18 cellular contexts compared by ENCODE assay signal in genomic region chr1:116325104-116325503, GRCh38. TPM values are rescaled to one million over a fixed set of nuclear protein-coding genes. Genes with fewer than 3 reads are reported as not detected.
DNase-seq lines count a peak whose midpoint lies in the region; ATAC-seq and TF ChIP-seq lines count a peak whose summit lies in the region.
"Had no signal": no experiment of that assay in that cellular context is flagged by ENCODE, and none has a peak within 500 bp of the region (broad histone marks: within the 10 kb centered on the region; RNA-seq: fewer than 3 reads in every experiment).

No MANE protein-coding gene starts in this region.

- H3K9me3 Mint-ChIP-seq in natural killer cell (no peaks in the 10 kb centered on the region), immature natural killer cell (no peaks in the 10 kb centered on the region), glutamatergic neuron (ENCODE audit: unreplicated experiment) (no peaks in the 10 kb centered on the region)
- no peaks in the 10 kb centered on the region for H3K9me3 Mint-ChIP-seq in natural killer cell treated with Interleukin-12 subunit alpha and Interleukin-12 subunit beta and Interleukin-15 and Interleukin-18, amount 100 ng/mL, for 72 hours
- H3K9me3 Mint-ChIP-seq in activated CD4-positive, alpha-beta memory T cell treated with anti-CD3 and anti-CD28 coated beads for 36 hours = no peaks in the 10 kb centered on the region
- H3K9me3 Mint-ChIP-seq: GM23338 had no signal

- H3K27ac Mint-ChIP-seq in natural killer cell (peak overlapping the region; percentile 84 to 90), immature natural killer cell (peak overlapping the region in 5 of 6 donors; percentile 27 to 73 (median 59)), glutamatergic neuron (ENCODE audit: unreplicated experiment) (no peak overlapping the region)
- no peak overlapping the region for H3K27ac Mint-ChIP-seq in natural killer cell treated with Interleukin-12 subunit alpha and Interleukin-12 subunit beta and Interleukin-15 and Interleukin-18, amount 100 ng/mL, for 72 hours
- H3K27ac Mint-ChIP-seq in activated CD4-positive, alpha-beta memory T cell treated with anti-CD3 and anti-CD28 coated beads for 36 hours = peak overlapping the region; percentile 54

- DNase-seq in natural killer cell = no peak
- DNase-seq in natural killer cell treated with Interleukin-12 subunit alpha and Interleukin-12 subunit beta and Interleukin-15 and Interleukin-18, amount 100 ng/mL, for 72 hours (ENCODE audit: low spot score) = no peak
- no peak for DNase-seq in activated CD4-positive, alpha-beta memory T cell treated with anti-CD3 and anti-CD28 coated beads for 36 hours
- no peak for DNase-seq in immature natural killer cell
- no peak for DNase-seq in glutamatergic neuron
- DNase-seq in activated effector memory CD4-positive, alpha-beta T cell treated with Interleukin-2 at 50 U/mL for 16 hours = no peak
- DNase-seq: caudate nucleus; erythroblast; foreskin keratinocyte; IMR-90; MG63; NCI-H1694; nucleus accumbens; stimulated activated CD4-positive, alpha-beta T cell treated with anti-CD3 and anti-CD28 coated beads, Interleukin-12 subunit alpha, Interleukin-12 subunit beta, amount 100 ng/mL, for 4 hours; substantia nigra; WERI-Rb-1 had no signal

- POLR2A ChIA-PET in activated CD4-positive, alpha-beta memory T cell treated with anti-CD3 and anti-CD28 coated beads for 36 hours (lab: Charles Lee) = interaction anchor here (1.8 kb wide), 1 partner anchor 51 kb away, joined by 6 read pairs; no protein-coding TSS in a partner anchor

- TF ChIP-seq CTCF in natural killer cell (IDR thresholded peaks at IDR 0.05) = no peak
- TF ChIP-seq CTCF in glutamatergic neuron (IDR thresholded peaks at IDR 0.05; ENCODE audit: partially characterized antibody, unreplicated experiment) = no peak

- no peaks in the 10 kb centered on the region for H3K36me3 Mint-ChIP-seq in natural killer cell
- H3K36me3 Mint-ChIP-seq in natural killer cell treated with Interleukin-12 subunit alpha and Interleukin-12 subunit beta and Interleukin-15 and Interleukin-18, amount 100 ng/mL, for 72 hours = no peaks in the 10 kb centered on the region
- no peaks in the 10 kb centered on the region for H3K36me3 Mint-ChIP-seq in activated CD4-positive, alpha-beta memory T cell treated with anti-CD3 and anti-CD28 coated beads for 36 hours
- H3K36me3 Mint-ChIP-seq in immature natural killer cell = no peaks in the 10 kb centered on the region
- H3K36me3 Mint-ChIP-seq in glutamatergic neuron (ENCODE audit: unreplicated experiment) = no peaks in the 10 kb centered on the region

- no peaks in the 10 kb centered on the region for H3K27me3 Mint-ChIP-seq in natural killer cell (ENCODE audit: low read depth in 2 of 2)
- H3K27me3 Mint-ChIP-seq in natural killer cell treated with Interleukin-12 subunit alpha and Interleukin-12 subunit beta and Interleukin-15 and Interleukin-18, amount 100 ng/mL, for 72 hours = no peaks in the 10 kb centered on the region
- H3K27me3 Mint-ChIP-seq in activated CD4-positive, alpha-beta memory T cell treated with anti-CD3 and anti-CD28 coated beads for 36 hours = no peaks in the 10 kb centered on the region
- H3K27me3 Mint-ChIP-seq in immature natural killer cell (ENCODE audit: low read depth in 3 of 3) = peaks cover 0 to 3% (median 1%) of the 10 kb centered on the region in 3 donors
- H3K27me3 Mint-ChIP-seq in glutamatergic neuron (ENCODE audit: unreplicated experiment) = peaks cover 2% of the 10 kb centered on the region

- ATAC-seq in natural killer cell (peak in 1 of 3 donors; percentile 32), HG03442 (IDR thresholded peaks at IDR 0.05; ENCODE audit: unreplicated experiment) (no peak)
- ATAC-seq in natural killer cell treated with Interleukin-12 subunit alpha and Interleukin-12 subunit beta and Interleukin-15 and Interleukin-18, amount 100 ng/mL, for 72 hours = no peak
- ATAC-seq: foreskin keratinocyte, GM23338 had no signal

- intact Hi-C loops in natural killer cell (cut with micrococcal nuclease) = no loop called here
- intact Hi-C loops in activated CD4-positive, alpha-beta memory T cell treated with anti-CD3 and anti-CD28 coated beads for 36 hours (cut with micrococcal nuclease) = no loop called here

- H3K4me3 Mint-ChIP-seq in natural killer cell (no peak overlapping the region), immature natural killer cell (peak overlapping the region in 2 of 5 donors; percentile 35 to 53), glutamatergic neuron (ENCODE audit: unreplicated experiment) (no peak overlapping the region)
- H3K4me3 Mint-ChIP-seq in natural killer cell treated with Interleukin-12 subunit alpha and Interleukin-12 subunit beta and Interleukin-15 and Interleukin-18, amount 100 ng/mL, for 72 hours = no peak overlapping the region
- H3K4me3 Mint-ChIP-seq in activated CD4-positive, alpha-beta memory T cell treated with anti-CD3 and anti-CD28 coated beads for 36 hours = no peak overlapping the region
- H3K4me3 Mint-ChIP-seq: GM23338 had no signal

- H3K4me1 Mint-ChIP-seq in natural killer cell = peaks cover 21 to 23% of the 10 kb centered on the region in 2 donors
- peaks cover 19 to 21% of the 10 kb centered on the region in 2 donors for H3K4me1 Mint-ChIP-seq in natural killer cell treated with Interleukin-12 subunit alpha and Interleukin-12 subunit beta and Interleukin-15 and Interleukin-18, amount 100 ng/mL, for 72 hours (ENCODE audit: low read depth in 2 of 2)
- peaks cover 61% of the 10 kb centered on the region for H3K4me1 Mint-ChIP-seq in activated CD4-positive, alpha-beta memory T cell treated with anti-CD3 and anti-CD28 coated beads for 36 hours (ENCODE audit: low read depth)
- peaks cover 22 to 28% of the 10 kb centered on the region in 2 donors for H3K4me1 Mint-ChIP-seq in immature natural killer cell
- no peaks in the 10 kb centered on the region for H3K4me1 Mint-ChIP-seq in glutamatergic neuron (ENCODE audit: low read depth, unreplicated experiment)

- CTCF ChIA-PET in activated CD4-positive, alpha-beta memory T cell treated with anti-CD3 and anti-CD28 coated beads for 36 hours (lab: Charles Lee) = interaction anchor here (0.8 to 1.8 kb wide), 2 partner anchors 159 to 186 kb away, joined by 3 to 4 read pairs; no protein-coding TSS in a partner anchor

RNA-seq across cellular contexts. Expression of gene ATP1A1, which starts 47.9 kb away (rescaled TPM):
- total RNA-seq in natural killer cell (100 to 1,000 TPM; 134 to 144 (median 140) TPM), glutamatergic neuron (ENCODE audit: unreplicated experiment) (78.4 TPM)
- total RNA-seq in natural killer cell treated with Interleukin-12 subunit alpha and Interleukin-12 subunit beta and Interleukin-15 and Interleukin-18, amount 100 ng/mL, for 72 hours = 100 to 1,000 TPM; 208 to 285 TPM
- 100 to 1,000 TPM; 253 to 258 TPM for total RNA-seq in activated CD4-positive, alpha-beta memory T cell treated with anti-CD3 and anti-CD28 coated beads for 36 hours
- 10 to 100 TPM; 21.5 to 38.7 (median 24.2) TPM for polyA plus RNA-seq in immature natural killer cell

Comparison
In these comparisons a context has a peak if more than half of its experiments do, and no peak if none do; other contexts are left out.
1. H3K27ac Mint-ChIP-seq: peak in natural killer cell (2 of 2), activated CD4-positive, alpha-beta memory T cell treated with anti-CD3 and anti-CD28 coated beads for 36 hours (single experiment) and immature natural killer cell (5 of 6); none in natural killer cell treated with Interleukin-12 subunit alpha and Interleukin-12 subunit beta and Interleukin-15 and Interleukin-18, amount 100 ng/mL, for 72 hours (0 of 2) and glutamatergic neuron (single experiment).